Comparison of ENCODE assay signal across 8 cellular contexts in genomic region chr4:190020790-190021717, GRCh38. TPM values are rescaled to one million over a fixed set of nuclear protein-coding genes. Genes with fewer than 3 reads are reported as not detected.
A peak's percentile ranks its signal among the peaks of the same experiment; 100 is the strongest.
DNase-seq lines count a peak whose midpoint lies in the region; ATAC-seq and FAIRE-seq lines count a peak whose summit lies in the region.

No MANE protein-coding gene starts in this region.

- ATAC-seq in memory B cell (ENCODE audit: low read depth) (peak; percentile 27), HG02759 (IDR thresholded peaks at IDR 0.05; ENCODE audit: unreplicated experiment) (no peak), GM18868 (IDR thresholded peaks at IDR 0.05; ENCODE audit: unreplicated experiment) (no peak)

- H3K9me3 Mint-ChIP-seq in memory B cell, result peaks cover 7% of the 10 kb centered on the region

- H3K27me3 Mint-ChIP-seq in memory B cell, result peaks cover 34% of the 10 kb centered on the region

- peak overlapping the region; percentile 58 for H3K4me3 Mint-ChIP-seq in memory B cell

- H3K36me3 Mint-ChIP-seq in memory B cell, result peaks cover 13% of the 10 kb centered on the region

- FAIRE-seq in RCC 7860 (lab: Jason Lieb, UNC), result no peak

- peak; percentile 6 for DNase-seq in CD1c-positive myeloid dendritic cell (ENCODE audit: extremely low spot score)
- DNase-seq in RCC 7860 (ENCODE audit: low spot score), result peak; percentile 66
- peak; percentile 17 for DNase-seq in dermis blood vessel endothelial cell
- no peak for DNase-seq in memory B cell (ENCODE audit: low spot score in 2 of 2)
- no peak for DNase-seq in DMS79 (lab: John Stamatoyannopoulos, UW)
- no peak for DNase-seq in HUDEP-2 (lab: John Stamatoyannopoulos, UW; ENCODE audit: unreplicated experiment in 76 of 76)

- H3K27ac Mint-ChIP-seq in memory B cell, result peak overlapping the region; percentile 2

- peaks cover 18% of the 10 kb centered on the region for H3K4me1 Mint-ChIP-seq in memory B cell

RNA-seq across cellular contexts. Expression of gene FRG2, which starts 6.0 kb away (rescaled TPM):
- total RNA-seq in dermis blood vessel endothelial cell, result not detected in 2 replicates

RNA-seq across cellular contexts. Expression of gene DBET, which starts 43.2 kb away (rescaled TPM):
- total RNA-seq in dermis blood vessel endothelial cell, result not detected in 2 replicates

Comparison
In these comparisons a context has a peak if more than half of its experiments do, and no peak if none do; other contexts are left out.
1. DNase-seq: peak in CD1c-positive myeloid dendritic cell (single experiment), RCC 7860 (single experiment) and dermis blood vessel endothelial cell (single experiment); none in memory B cell (0 of 2), DMS79 (single experiment) and HUDEP-2 (0 of 76).